Comparison of ENCODE assay signal across 10 cellular contexts in the genomic region with DNA sequence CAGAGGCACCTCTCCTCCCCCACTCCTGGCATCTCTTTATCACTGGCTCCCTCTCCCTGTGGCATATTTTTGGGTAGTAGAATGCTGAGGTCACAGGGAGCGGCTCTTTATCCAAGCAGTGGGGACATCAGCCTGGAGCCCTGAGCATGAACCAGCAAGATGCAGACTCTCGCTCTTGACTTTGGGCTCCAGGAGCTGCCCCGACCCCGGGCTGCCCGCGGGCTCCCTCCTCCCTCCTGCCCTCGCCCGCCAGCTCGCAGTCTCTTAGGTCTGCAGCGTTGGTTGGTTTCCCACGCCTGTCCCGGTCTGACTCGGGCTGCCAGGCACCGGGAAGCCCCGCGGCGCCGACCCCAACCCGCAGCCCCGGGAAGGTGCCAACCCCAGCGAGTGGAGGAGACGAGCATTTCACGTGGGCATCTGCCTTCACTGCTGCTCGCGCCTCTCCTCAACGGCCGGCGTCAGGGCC. TPM values are rescaled to one million over a fixed set of nuclear protein-coding genes. Genes with fewer than 3 reads are reported as not detected.
DNase-seq lines count a peak whose midpoint lies in the region; ATAC-seq, FAIRE-seq and TF ChIP-seq lines count a peak whose summit lies in the region.
"Had no signal": no experiment of that assay in that cellular context is flagged by ENCODE, and none has a peak within 500 bp of the region (broad histone marks: within the 10 kb centered on the region; RNA-seq: fewer than 3 reads in every experiment).

No MANE protein-coding gene starts in this region.

- H3K4me1 Mint-ChIP-seq in H9 (peaks cover 13% of the 10 kb centered on the region in 2 experiments), chondrocyte (ENCODE audit: low read depth) (peaks cover 6% of the 10 kb centered on the region)
- no peaks in the 10 kb centered on the region for H3K4me1 Mint-ChIP-seq in natural killer cell treated with Interleukin-12 subunit alpha and Interleukin-12 subunit beta and Interleukin-15 and Interleukin-18, amount 100 ng/mL, for 72 hours (ENCODE audit: low read depth in 2 of 2)
- H3K4me1 Mint-ChIP-seq: activated naive CD8-positive, alpha-beta T cell treated with anti-CD3 and anti-CD28 coated beads, Interleukin-2, amount 50 U/mL, for 24 hours had no signal

- WGBS in H9 (ENCODE audit: extremely low coverage, insufficient read length, low lambda C conversion rate) = no CpG with 5 or more reads among the region's 28 CpGs
- WGBS in smooth muscle cell (ENCODE audit: low lambda C conversion rate) = 3% methylated on average over 21 of the region's 28 CpGs

- no peak overlapping the region for H3K4ac ChIP-seq in H9 (ENCODE audit: low read depth, low read length)

- no peak for ATAC-seq in natural killer cell treated with Interleukin-12 subunit alpha and Interleukin-12 subunit beta and Interleukin-15 and Interleukin-18, amount 100 ng/mL, for 72 hours
- ATAC-seq: activated naive CD8-positive, alpha-beta T cell treated with anti-CD3 and anti-CD28 coated beads, Interleukin-2, amount 50 U/mL, for 24 hours had no signal

- H3K4me1 ChIP-seq in H9 (ENCODE audit: insufficient read depth, low read length) (peaks cover 2% of the 10 kb centered on the region; the same call in 1 of the 2 replicates), smooth muscle cell (ENCODE audit: low read depth) (peaks cover 13% of the 10 kb centered on the region)

- H4K8ac ChIP-seq in H9 (replicated peaks; ENCODE audit: insufficient read length, low read depth, low read length) = no peak overlapping the region

- H3K79me2 ChIP-seq in H9 (ENCODE audit: insufficient read depth, low read length) = no peaks in the 10 kb centered on the region
- H3K79me2 ChIP-seq in smooth muscle cell (ENCODE audit: low read depth) = no peaks in the 10 kb centered on the region

- no peak overlapping the region for H3K23ac ChIP-seq in H9 (ENCODE audit: insufficient read length, low read depth, low read length)

- H3K56ac ChIP-seq in H9 (ENCODE audit: insufficient read length, low read depth, low read length) = no peak overlapping the region

- no peak overlapping the region for H3T11ph ChIP-seq in H9 (ENCODE audit: low read length)

- H4K5ac ChIP-seq in H9 (ENCODE audit: insufficient read length, low read depth, low read length) = no peak overlapping the region

- no peaks in the 10 kb centered on the region for H3F3A ChIP-seq in smooth muscle cell (ENCODE audit: low read depth)

- H3K27me3 Mint-ChIP-seq in H9 (ENCODE audit: low read depth) (peaks cover 40% of the 10 kb centered on the region), chondrocyte (ENCODE audit: low read depth) (no peaks in the 10 kb centered on the region)
- peaks cover 37 to 50% of the 10 kb centered on the region in 2 donors for H3K27me3 Mint-ChIP-seq in natural killer cell treated with Interleukin-12 subunit alpha and Interleukin-12 subunit beta and Interleukin-15 and Interleukin-18, amount 100 ng/mL, for 72 hours

- no peak overlapping the region for H2BK12ac ChIP-seq in H9 (ENCODE audit: insufficient read length, low read depth, low read length)

- H3K9ac ChIP-seq in H9 (ENCODE audit: extremely low read depth, insufficient read length, low read length) = no peak overlapping the region
- no peak overlapping the region for H3K9ac ChIP-seq in smooth muscle cell (ENCODE audit: low read depth)

- H3K36me3 Mint-ChIP-seq in H9 (ENCODE audit: insufficient read depth in 1 of 3, low read depth in 3 of 3) = no peaks in the 10 kb centered on the region
- H3K36me3 Mint-ChIP-seq in chondrocyte (ENCODE audit: low read depth) = peaks cover 1% of the 10 kb centered on the region
- H3K36me3 Mint-ChIP-seq in natural killer cell treated with Interleukin-12 subunit alpha and Interleukin-12 subunit beta and Interleukin-15 and Interleukin-18, amount 100 ng/mL, for 72 hours = no peaks in the 10 kb centered on the region

- H3K14ac ChIP-seq in H9 (ENCODE audit: insufficient read depth, low read length) = no peak overlapping the region; the same call in 1 of the 2 replicates

- no peak overlapping the region for H2AK5ac ChIP-seq in H9 (ENCODE audit: insufficient read length, low read length)

- H3K27ac ChIP-seq in H9 (ENCODE audit: insufficient read length, low read depth, low read length) = no peak overlapping the region
- H3K27ac ChIP-seq in smooth muscle cell (ENCODE audit: low read depth) = no peak overlapping the region
- H3K27ac ChIP-seq: VCaP had no signal

- H3K27me3 ChIP-seq in H9 (ENCODE audit: insufficient read depth, low read length) (peaks cover 3% of the 10 kb centered on the region; the same call in 1 of the 2 replicates), smooth muscle cell (ENCODE audit: low read depth) (peaks cover 25% of the 10 kb centered on the region)

- peak overlapping the region; percentile 56 for H3K4me3 ChIP-seq in smooth muscle cell

- no peak overlapping the region for H2BK120ac ChIP-seq in H9 (ENCODE audit: low read depth, low read length, poor library complexity, severe bottlenecking)

- peaks cover 3% of the 10 kb centered on the region for H4K20me1 ChIP-seq in H9 (ENCODE audit: control insufficient read depth, insufficient read depth, insufficient read length)
- H4K20me1 ChIP-seq in smooth muscle cell (ENCODE audit: low read depth) = peaks cover 92% of the 10 kb centered on the region

- no peak overlapping the region for H2BK15ac ChIP-seq in H9 (ENCODE audit: low read depth, low read length)

- FAIRE-seq in RCC 7860 (lab: Jason Lieb, UNC) = no peak

- H3K79me1 ChIP-seq in H9 (ENCODE audit: insufficient read depth, low read depth, low read length, poor library complexity, severe bottlenecking) = no peaks in the 10 kb centered on the region

- no peak overlapping the region for H4K91ac ChIP-seq in H9 (ENCODE audit: insufficient read length, low read depth, low read length)

- no peak overlapping the region for H2BK5ac ChIP-seq in H9 (ENCODE audit: insufficient read length, low read length)

- peak; percentile 56 for DNase-seq in H9
- no peak for DNase-seq in chondrocyte (ENCODE audit: low spot score)
- peak; percentile 27 for DNase-seq in iris pigment epithelial cell (ENCODE audit: low read depth)
- DNase-seq in smooth muscle cell (lab: John Stamatoyannopoulos, UW; ENCODE audit: unreplicated experiment) = no peak
- no peak for DNase-seq in RCC 7860 (ENCODE audit: low spot score)
- DNase-seq in natural killer cell treated with Interleukin-12 subunit alpha and Interleukin-12 subunit beta and Interleukin-15 and Interleukin-18, amount 100 ng/mL, for 72 hours (ENCODE audit: low spot score) = no peak
- DNase-seq in GM19240 (ENCODE audit: insufficient read length, low spot score) = no peak
- DNase-seq: activated naive CD8-positive, alpha-beta T cell treated with anti-CD3 and anti-CD28 coated beads, Interleukin-2, amount 50 U/mL, for 24 hours; IMR-90 had no signal

- H3K36me3 ChIP-seq in smooth muscle cell (ENCODE audit: low read depth) = no peaks in the 10 kb centered on the region

- TF ChIP-seq CTCF in H9 (conservative IDR thresholded peaks at IDR 0.05) = no peak
- no peak for TF ChIP-seq CTCF in chondrocyte (IDR thresholded peaks at IDR 0.05)
- no peak for TF ChIP-seq CTCF in smooth muscle cell (IDR thresholded peaks at IDR 0.05; ENCODE audit: borderline replicate concordance, insufficient read depth, poor library complexity, severe bottlenecking)

- H3K4me3 Mint-ChIP-seq in H9 (peak overlapping the region; percentile 58 to 77), chondrocyte (ENCODE audit: unreplicated experiment) (peak overlapping the region; percentile 41)
- H3K4me3 Mint-ChIP-seq in natural killer cell treated with Interleukin-12 subunit alpha and Interleukin-12 subunit beta and Interleukin-15 and Interleukin-18, amount 100 ng/mL, for 72 hours = no peak overlapping the region
- H3K4me3 Mint-ChIP-seq: activated naive CD8-positive, alpha-beta T cell treated with anti-CD3 and anti-CD28 coated beads, Interleukin-2, amount 50 U/mL, for 24 hours had no signal

- H2BK20ac ChIP-seq in H9 (ENCODE audit: low read depth, low read length, poor library complexity, severe bottlenecking) = no peak overlapping the region

- peaks cover 18% of the 10 kb centered on the region for H3K23me2 ChIP-seq in H9 (ENCODE audit: insufficient read length, low read depth, low read length, poor library complexity, severe bottlenecking)

- no peaks in the 10 kb centered on the region for H3K9me3 Mint-ChIP-seq in H9
- no peaks in the 10 kb centered on the region for H3K9me3 Mint-ChIP-seq in chondrocyte (ENCODE audit: low read depth)
- H3K9me3 Mint-ChIP-seq in natural killer cell treated with Interleukin-12 subunit alpha and Interleukin-12 subunit beta and Interleukin-15 and Interleukin-18, amount 100 ng/mL, for 72 hours = no peaks in the 10 kb centered on the region
- H3K9me3 Mint-ChIP-seq: activated naive CD8-positive, alpha-beta T cell treated with anti-CD3 and anti-CD28 coated beads, Interleukin-2, amount 50 U/mL, for 24 hours had no signal

- no peak overlapping the region for H2AFZ ChIP-seq in H9 (ENCODE audit: low read length)
- H2AFZ ChIP-seq in smooth muscle cell (ENCODE audit: low read depth) = no peak overlapping the region

- H3K27ac Mint-ChIP-seq in H9 (no peak overlapping the region), chondrocyte (ENCODE audit: unreplicated experiment) (peak overlapping the region; percentile 12)
- H3K27ac Mint-ChIP-seq in natural killer cell treated with Interleukin-12 subunit alpha and Interleukin-12 subunit beta and Interleukin-15 and Interleukin-18, amount 100 ng/mL, for 72 hours = no peak overlapping the region
- H3K27ac Mint-ChIP-seq: activated naive CD8-positive, alpha-beta T cell treated with anti-CD3 and anti-CD28 coated beads, Interleukin-2, amount 50 U/mL, for 24 hours had no signal

- H3K9me3 ChIP-seq in H9 (ENCODE audit: control insufficient read depth, low read depth, low read length) (no peaks in the 10 kb centered on the region), smooth muscle cell (replicated peaks; ENCODE audit: low read depth) (no peaks in the 10 kb centered on the region)

- H3K4me2 ChIP-seq in H9 (ENCODE audit: insufficient read depth, insufficient read length, low read length) (peak overlapping the region; percentile 55), smooth muscle cell (peak overlapping the region; percentile 96)

- H3K18ac ChIP-seq in H9 (ENCODE audit: insufficient read length, low read depth, low read length) = no peak overlapping the region

RNA-seq across cellular contexts. Expression of gene INSYN2A, which starts 1.3 kb away (rescaled TPM):
- total RNA-seq in H9 (2021) = 0.09 and 0.20 TPM in 2 replicates
- total RNA-seq in chondrocyte = 0.10 to 0.68 TPM (median 0.13 TPM) in 3 replicates
- total RNA-seq in smooth muscle cell = 0.09 TPM in 1 of 2 replicates, not detected in the other
- 0.15 and 0.93 TPM in 2 replicates for polyA plus RNA-seq in smooth muscle cell
- total RNA-seq in natural killer cell treated with Interleukin-12 subunit alpha and Interleukin-12 subunit beta and Interleukin-15 and Interleukin-18, amount 100 ng/mL, for 72 hours = not detected

Comparison
In these comparisons a context has a peak if more than half of its experiments do, and no peak if none do; other contexts are left out.
1. DNase-seq: peak in H9 (single experiment) and iris pigment epithelial cell (single experiment); none in chondrocyte (single experiment), smooth muscle cell (single experiment), RCC 7860 (single experiment), natural killer cell treated with Interleukin-12 subunit alpha and Interleukin-12 subunit beta and Interleukin-15 and Interleukin-18, amount 100 ng/mL, for 72 hours (single experiment) and GM19240 (single experiment).